Comparison of ENCODE assay signal across 17 cellular contexts in genomic region chr5:62376064-62376463, GRCh38. TPM values are rescaled to one million over a fixed set of nuclear protein-coding genes. Genes with fewer than 3 reads are reported as not detected.
DNase-seq lines count a peak whose midpoint lies in the region; ATAC-seq and TF ChIP-seq lines count a peak whose summit lies in the region.
"Had no signal": no experiment of that assay in that cellular context is flagged by ENCODE, and none has a peak within 500 bp of the region (broad histone marks: within the 10 kb centered on the region; RNA-seq: fewer than 3 reads in every experiment).

No MANE protein-coding gene starts in this region.

- intact Hi-C loops in natural killer cell (cut with micrococcal nuclease) (no loop called here), A673 (cut with micrococcal nuclease; ENCODE audit: unreplicated experiment) (no loop called here)

- peaks cover 67% of the 10 kb centered on the region for H3K36me3 ChIP-seq in A673 (ENCODE audit: insufficient read depth, low read length, poor library complexity, severe bottlenecking)

- H3K4me1 Mint-ChIP-seq in natural killer cell treated with Interleukin-12 subunit alpha and Interleukin-12 subunit beta and Interleukin-15 and Interleukin-18, amount 100 ng/mL, for 72 hours (ENCODE audit: low read depth in 2 of 2): no peaks in the 10 kb centered on the region
- H3K4me1 Mint-ChIP-seq in natural killer cell: no peaks in the 10 kb centered on the region
- H3K4me1 Mint-ChIP-seq: activated B cell treated with CpG ODN at 0.5 μM for 24 hours, B cell had no signal

- BruUV-seq in A673 (replicated peaks; lab: Mats Ljungman, UMichigan): no TSS peak

- ATAC-seq in natural killer cell treated with Interleukin-12 subunit alpha and Interleukin-12 subunit beta and Interleukin-15 and Interleukin-18, amount 100 ng/mL, for 72 hours: no peak
- ATAC-seq in natural killer cell (no peak), GM21447 (IDR thresholded peaks at IDR 0.05; ENCODE audit: unreplicated experiment) (no peak)
- ATAC-seq: GM12878 had no signal

- H3K4me3 ChIP-seq in choroid plexus epithelial cell (ENCODE audit: low read depth, low read length) (no peak overlapping the region), A673 (ENCODE audit: low read depth, low read length, poor library complexity, severe bottlenecking) (no peak overlapping the region)
- H3K4me3 ChIP-seq: GM12878, thyroid gland had no signal

- no peaks in the 10 kb centered on the region for H3K27me3 Mint-ChIP-seq in natural killer cell treated with Interleukin-12 subunit alpha and Interleukin-12 subunit beta and Interleukin-15 and Interleukin-18, amount 100 ng/mL, for 72 hours
- no peaks in the 10 kb centered on the region for H3K27me3 Mint-ChIP-seq in natural killer cell (ENCODE audit: low read depth in 2 of 2)
- H3K27me3 Mint-ChIP-seq: activated B cell treated with CpG ODN at 0.5 μM for 24 hours, B cell had no signal

- H3K9me3 ChIP-seq in A673 (ENCODE audit: low read depth, low read length, poor library complexity, severe bottlenecking): no peaks in the 10 kb centered on the region
- H3K9me3 ChIP-seq: thyroid gland had no signal

- DNase-seq in natural killer cell treated with Interleukin-12 subunit alpha and Interleukin-12 subunit beta and Interleukin-15 and Interleukin-18, amount 100 ng/mL, for 72 hours (ENCODE audit: low spot score): no peak
- DNase-seq in natural killer cell: no peak
- DNase-seq in NCI-H69 (lab: John Stamatoyannopoulos, UW): peak; percentile 23
- DNase-seq in choroid plexus epithelial cell (ENCODE audit: low read depth): peak; percentile 30
- no peak for DNase-seq in glomerular visceral epithelial cell (ENCODE audit: extremely low spot score)
- no peak for DNase-seq in DMS114 treated with DMSO at 0.1 percent for 48 hours (lab: John Stamatoyannopoulos, UW; ENCODE audit: unreplicated experiment)
- DNase-seq in A673 (ENCODE audit: low spot score): no peak
- DNase-seq: activated B cell treated with CpG ODN at 0.5 μM for 24 hours; DND-41; effector CD8-positive, alpha-beta T cell; kidney; NCI-H1105 treated with DMSO at 0.1 percent for 48 hours; posterior cingulate gyrus; thyroid gland had no signal

- H3K36me3 Mint-ChIP-seq in natural killer cell treated with Interleukin-12 subunit alpha and Interleukin-12 subunit beta and Interleukin-15 and Interleukin-18, amount 100 ng/mL, for 72 hours: peaks cover 24% of the 10 kb centered on the region
- peaks cover 8% of the 10 kb centered on the region for H3K36me3 Mint-ChIP-seq in natural killer cell

- no peaks in the 10 kb centered on the region for H3K4me1 ChIP-seq in A673 (ENCODE audit: insufficient read depth, low read length, poor library complexity, severe bottlenecking)
- H3K4me1 ChIP-seq: thyroid gland had no signal

- H3K4me3 Mint-ChIP-seq in natural killer cell treated with Interleukin-12 subunit alpha and Interleukin-12 subunit beta and Interleukin-15 and Interleukin-18, amount 100 ng/mL, for 72 hours: no peak overlapping the region
- no peak overlapping the region for H3K4me3 Mint-ChIP-seq in natural killer cell
- H3K4me3 Mint-ChIP-seq: activated B cell treated with CpG ODN at 0.5 μM for 24 hours, B cell had no signal

- CTCF ChIA-PET in A673 (lab: Charles Lee): no interaction called here

- POLR2A ChIA-PET in A673 (lab: Charles Lee; ENCODE audit: low non-redundant PET): no interaction called here

- peak overlapping the region; percentile 26 to 54 for H3K27ac Mint-ChIP-seq in natural killer cell treated with Interleukin-12 subunit alpha and Interleukin-12 subunit beta and Interleukin-15 and Interleukin-18, amount 100 ng/mL, for 72 hours
- peak overlapping the region in 1 of 2 donors; percentile 34 for H3K27ac Mint-ChIP-seq in natural killer cell
- H3K27ac Mint-ChIP-seq: activated B cell treated with CpG ODN at 0.5 μM for 24 hours, B cell had no signal

- no peak overlapping the region for H3K27ac ChIP-seq in A673 (ENCODE audit: low read depth, low read length, poor library complexity, severe bottlenecking)
- H3K27ac ChIP-seq: thyroid gland had no signal

- TF ChIP-seq CTCF in natural killer cell (IDR thresholded peaks at IDR 0.05): no peak
- TF ChIP-seq CTCF in choroid plexus epithelial cell (conservative IDR thresholded peaks at IDR 0.05; ENCODE audit: low read depth, low read length): no peak
- no peak for TF ChIP-seq CTCF in A673 (conservative IDR thresholded peaks at IDR 0.05; ENCODE audit: low read depth, low read length)

- no peaks in the 10 kb centered on the region for H3K27me3 ChIP-seq in A673 (replicated peaks; ENCODE audit: insufficient read depth, low read depth, low read length, poor library complexity)
- H3K27me3 ChIP-seq: thyroid gland had no signal

- no peaks in the 10 kb centered on the region for H3K9me3 Mint-ChIP-seq in natural killer cell treated with Interleukin-12 subunit alpha and Interleukin-12 subunit beta and Interleukin-15 and Interleukin-18, amount 100 ng/mL, for 72 hours
- H3K9me3 Mint-ChIP-seq in natural killer cell: no peaks in the 10 kb centered on the region
- H3K9me3 Mint-ChIP-seq: activated B cell treated with CpG ODN at 0.5 μM for 24 hours had no signal

RNA-seq across cellular contexts. Expression of gene DIMT1, which starts 27.6 kb away (rescaled TPM):
- total RNA-seq in natural killer cell treated with Interleukin-12 subunit alpha and Interleukin-12 subunit beta and Interleukin-15 and Interleukin-18, amount 100 ng/mL, for 72 hours: 10 to 100 TPM; 30.8 to 40.4 TPM
- total RNA-seq in natural killer cell (10 to 100 TPM in 2 of 3 donors, 1 to 10 TPM in 1; 8.9 to 10.9 (median 10.1) TPM), A673 (2021) (53.4 and 55.1 TPM in 2 replicates)

RNA-seq across cellular contexts. Expression of gene IPO11, which starts 36.5 kb away (rescaled TPM):
- total RNA-seq in natural killer cell treated with Interleukin-12 subunit alpha and Interleukin-12 subunit beta and Interleukin-15 and Interleukin-18, amount 100 ng/mL, for 72 hours: 10 to 100 TPM; 33.5 to 77.2 TPM
- 10 to 100 TPM; 16.6 to 31.4 (median 30.7) TPM for total RNA-seq in natural killer cell
- 55.5 and 66.5 TPM in 2 replicates for total RNA-seq in A673 (2021)

Comparison
In these comparisons a context has a peak if more than half of its experiments do, and no peak if none do; other contexts are left out.
1. DNase-seq: peak in NCI-H69 (single experiment) and choroid plexus epithelial cell (single experiment); none in natural killer cell treated with Interleukin-12 subunit alpha and Interleukin-12 subunit beta and Interleukin-15 and Interleukin-18, amount 100 ng/mL, for 72 hours (single experiment), natural killer cell (single experiment), glomerular visceral epithelial cell (single experiment), DMS114 treated with DMSO at 0.1 percent for 48 hours (single experiment) and A673 (single experiment).